In the genomic region with DNA sequence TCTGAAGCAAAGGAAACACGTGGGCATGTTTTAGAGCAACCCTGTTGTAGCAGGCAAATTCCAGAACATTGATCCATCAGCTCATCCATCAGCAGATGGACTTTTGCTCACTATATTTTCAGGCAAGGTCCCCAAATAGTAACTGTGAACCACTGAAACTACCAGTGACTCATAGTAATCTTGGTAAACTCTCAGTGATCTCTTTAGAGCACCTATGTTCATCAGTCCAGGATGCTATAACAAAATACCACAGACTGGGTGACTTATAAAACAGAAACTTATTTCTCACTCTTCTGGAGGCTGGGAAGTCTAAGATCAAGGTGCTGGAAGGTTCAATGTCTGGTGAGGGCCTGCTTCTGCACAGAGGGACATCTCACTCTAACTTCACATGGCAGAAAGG, we compare ENCODE assay signal across 18 cellular contexts. TPM values are rescaled to one million over a fixed set of nuclear protein-coding genes. Genes with fewer than 3 reads are reported as not detected.
DNase-seq lines count a peak whose midpoint lies in the region; ATAC-seq and TF ChIP-seq lines count a peak whose summit lies in the region.
"Had no signal": no experiment of that assay in that cellular context is flagged by ENCODE, and none has a peak within 500 bp of the region (broad histone marks: within the 10 kb centered on the region; RNA-seq: fewer than 3 reads in every experiment).

No MANE protein-coding gene starts in this region.

- H3K36me3 Mint-ChIP-seq in natural killer cell = no peaks in the 10 kb centered on the region
- H3K36me3 Mint-ChIP-seq: CD8-positive, alpha-beta memory T cell; T-cell had no signal

- peaks cover 4% of the 10 kb centered on the region for H3K27me3 ChIP-seq in BE2C

- H3K36me3 ChIP-seq in BE2C = no peaks in the 10 kb centered on the region
- H3K36me3 ChIP-seq: WERI-Rb-1 had no signal

- DNase-seq in hepatic stellate cell (ENCODE audit: low spot score) (no peak), NCI-H774 (lab: John Stamatoyannopoulos, UW) (no peak), BE2C (no peak), natural killer cell (no peak)
- DNase-seq: CD8-positive, alpha-beta memory T cell; DND-41; left cardiac atrium; NCI-H187; NCI-H446; T-cell; WERI-Rb-1 had no signal

- no peaks in the 10 kb centered on the region for H3K4me1 ChIP-seq in BE2C

- TF ChIP-seq CTCF in BE2C (IDR thresholded peaks at IDR 0.05; ENCODE audit: low read depth, low read length) (no peak), natural killer cell (IDR thresholded peaks at IDR 0.05) (no peak)

- H3K27ac Mint-ChIP-seq in natural killer cell = no peak overlapping the region
- H3K27ac Mint-ChIP-seq: CD8-positive, alpha-beta memory T cell; GM23338; T-cell had no signal

- no peaks in the 10 kb centered on the region for H3K4me1 Mint-ChIP-seq in natural killer cell
- H3K4me1 Mint-ChIP-seq: CD8-positive, alpha-beta memory T cell; T-cell had no signal

- no peaks in the 10 kb centered on the region for H3K27me3 Mint-ChIP-seq in natural killer cell (ENCODE audit: low read depth in 2 of 2)

- H3K9me3 Mint-ChIP-seq in natural killer cell = peaks cover 6 to 16% of the 10 kb centered on the region in 2 donors

- intact Hi-C loops in natural killer cell (cut with micrococcal nuclease) = no loop called here

- H3K4me3 Mint-ChIP-seq in natural killer cell = no peak overlapping the region
- H3K4me3 Mint-ChIP-seq: CD8-positive, alpha-beta memory T cell; GM23338; T-cell had no signal

- H3K9me3 ChIP-seq in BE2C = no peaks in the 10 kb centered on the region

- H3K4me3 ChIP-seq in BE2C (ENCODE audit: low read depth, low read length) = no peak overlapping the region
- H3K4me3 ChIP-seq: GM23338 had no signal

- ATAC-seq in GM18508 (IDR thresholded peaks at IDR 0.05; ENCODE audit: insufficient read depth, unreplicated experiment) (peak; percentile 87), GM19463 (IDR thresholded peaks at IDR 0.05; ENCODE audit: unreplicated experiment) (peak; percentile 86), HG02884 (IDR thresholded peaks at IDR 0.05; ENCODE audit: unreplicated experiment) (peak; percentile 95), HG03520 (IDR thresholded peaks at IDR 0.05; ENCODE audit: unreplicated experiment) (peak; percentile 73), natural killer cell (no peak)
- ATAC-seq: GM23338, left cardiac atrium, Right ventricle myocardium inferior, sciatic nerve, T-cell had no signal

RNA-seq across cellular contexts. Expression of gene BTC, which starts 28.9 kb away (rescaled TPM):
- not detected for polyA plus RNA-seq in BE2C (2012; ENCODE audit: insufficient read depth, insufficient read length, low read depth)
- total RNA-seq in natural killer cell = not detected
- total RNA-seq: CD8-positive, alpha-beta memory T cell; T-cell had no signal
- polyA plus RNA-seq: CD8-positive, alpha-beta memory T cell had no signal

Comparison
In these comparisons a context has a peak if more than half of its experiments do, and no peak if none do; other contexts are left out.
1. ATAC-seq: peak in GM18508 (single experiment), GM19463 (single experiment), HG02884 (single experiment) and HG03520 (single experiment); none in natural killer cell (0 of 3).